Comparison of ENCODE assay signal across 8 cellular contexts in genomic region chr16:1929578-1930337, GRCh38. TPM values are rescaled to one million over a fixed set of nuclear protein-coding genes. Genes with fewer than 3 reads are reported as not detected.
A peak's percentile ranks its signal among the peaks of the same experiment; 100 is the strongest.
DNase-seq lines count a peak whose midpoint lies in the region; ATAC-seq, FAIRE-seq and TF ChIP-seq lines count a peak whose summit lies in the region.

No MANE protein-coding gene starts in this region.

- FAIRE-seq in urothelium cell line (lab: Jason Lieb, UNC), result peak; percentile 98

- H3K36me3 Mint-ChIP-seq in T-cell, result no peaks in the 10 kb centered on the region

- intact Hi-C loops in right cardiac atrium (cut with DNase I), result loop anchor here (2.0 to 10.0 kb wide), 3 partner anchors 65 to 67 kb away; no protein-coding TSS in a partner anchor

- peaks cover 0 to 2% of the 10 kb centered on the region in 2 donors for H3K27me3 Mint-ChIP-seq in T-cell

- peak overlapping the region; percentile 56 to 78 (median 59) for H3K4me3 Mint-ChIP-seq in T-cell

- ATAC-seq in HG02610 (IDR thresholded peaks at IDR 0.05; ENCODE audit: unreplicated experiment) (peak; percentile 74), T-cell (replicated peaks in 1 of 4) (peak; percentile 94 to 100 (median 95)), right cardiac atrium (peak; percentile 93 to 95)

- H3K4me3 ChIP-seq in GM12865 (ENCODE audit: low read depth, low read length) (peak overlapping the region; percentile 39), right cardiac atrium (ENCODE audit: low read length) (peak overlapping the region; percentile 72)

- TF ChIP-seq CTCF in GM12865 (IDR thresholded peaks at IDR 0.05; ENCODE audit: insufficient read depth, low read depth, low read length, missing control alignments), result peak; percentile 89

- WGBS in right cardiac atrium, result 11% methylated on average over 70 of the region's 70 CpGs

- POLR2A ChIA-PET in T-cell (lab: Charles Lee), result no interaction called here

- H3K27ac ChIP-seq in right cardiac atrium (ENCODE audit: low read length), result no peak overlapping the region

- H3K4me1 Mint-ChIP-seq in T-cell, result peaks cover 0 to 3% (median 1%) of the 10 kb centered on the region in 3 donors

- CTCF ChIA-PET in T-cell (lab: Charles Lee), result no interaction called here

- no peaks in the 10 kb centered on the region for H3K9me3 Mint-ChIP-seq in T-cell

- no peaks in the 10 kb centered on the region for H3K27me3 ChIP-seq in right cardiac atrium (ENCODE audit: control insufficient read depth, insufficient read depth)

- H3K4me1 ChIP-seq in right cardiac atrium (ENCODE audit: control insufficient read depth, insufficient read depth, low read length), result no peaks in the 10 kb centered on the region

- H3K9me3 ChIP-seq in right cardiac atrium (ENCODE audit: control insufficient read depth, low read length), result no peaks in the 10 kb centered on the region

- no peak overlapping the region for H3K27ac Mint-ChIP-seq in T-cell

- DNase-seq in GM12865 (ENCODE audit: low read depth) (peak; percentile 92), NCI-H1092 (lab: John Stamatoyannopoulos, UW) (peak; percentile 76), T-cell (peak; percentile 70 to 95 (median 88)), amniotic epithelial cell (ENCODE audit: low read depth) (peak; percentile 62), right cardiac atrium (peak; percentile 89 to 97 (median 96)), putamen (ENCODE audit: low spot score) (peak; percentile 76), urothelium cell line (ENCODE audit: low spot score) (peak; percentile 98)

RNA-seq across cellular contexts. Expression of gene HS3ST6, which starts 11.5 kb away (rescaled TPM):
- not detected for total RNA-seq in T-cell
- not detected for total RNA-seq in right cardiac atrium
- not detected for polyA plus RNA-seq in right cardiac atrium

RNA-seq across cellular contexts. Expression of gene MSRB1, which starts 13.2 kb away (rescaled TPM):
- total RNA-seq in T-cell, result 10 to 100 TPM in 2 of 5 donors, 1 to 10 TPM in 3; 5.6 to 11.9 (median 9.6) TPM
- total RNA-seq in right cardiac atrium, result 10 to 100 TPM; 18.0 to 34.0 (median 26.2) TPM
- polyA plus RNA-seq in right cardiac atrium, result 39.2 TPM

RNA-seq across cellular contexts. Expression of gene RPL3L, which starts 24.7 kb away (rescaled TPM):
- not detected for total RNA-seq in T-cell
- total RNA-seq in right cardiac atrium, result 10 to 100 TPM; 21.1 to 47.2 (median 24.2) TPM
- 37.3 TPM for polyA plus RNA-seq in right cardiac atrium

RNA-seq across cellular contexts. Expression of gene NDUFB10, which starts 29.6 kb away (rescaled TPM):
- total RNA-seq in T-cell (10 to 100 TPM; 46.3 to 96.5 (median 84.4) TPM), right cardiac atrium (100 to 1,000 TPM; 397 to 535 (median 467) TPM)
- polyA plus RNA-seq in right cardiac atrium, result 1,316 TPM

RNA-seq across cellular contexts. Expression of gene RPS2, which starts 34.9 kb away (rescaled TPM):
- total RNA-seq in T-cell (1,000 to 10,000 TPM; 3,208 to 3,662 (median 3,410) TPM), right cardiac atrium (1,000 to 10,000 TPM in 3 of 4 donors, 100 to 1,000 TPM in 1; 947 to 1,371 (median 1,063) TPM)
- polyA plus RNA-seq in right cardiac atrium, result 1,244 TPM

Comparison
In these comparisons a context has a peak if more than half of its experiments do, and no peak if none do; other contexts are left out.
1. RNA of gene RPL3L, which starts 24.7 kb away (total RNA-seq): 21.1 to 47.2 TPM in right cardiac atrium; not detected in T-cell; every median in the first group is over 10 times any median in the second.
2. Peak in every context shown above with its lines, with median percentiles within 50 percentile points of each other: DNase-seq and ATAC-seq.